ENCODE assay signal across 1 cellular context in genomic region chr9:93095205-93096130, GRCh38.
A peak's percentile ranks its signal among the peaks of the same experiment; 100 is the strongest.
TF ChIP-seq lines count a peak whose summit lies in the region.

No MANE protein-coding gene starts in this region.

TF ChIP-seq in K562, 482 proteins besides CTCF, POLR2A, EP300 and RAD21 (continued from another document and continues in another):
- TF ChIP-seq CEBPG (CRISPR knock-in tag; IDR thresholded peaks at IDR 0.05): no peak
- no peak for TF ChIP-seq CEBPG (tag; conservative IDR thresholded peaks at IDR 0.05 in 1 of 2, IDR thresholded peaks at IDR 0.05 in 1 of 2)
- TF ChIP-seq ZFX (CRISPR knock-in tag; IDR thresholded peaks at IDR 0.05): peak; percentile 98
- TF ChIP-seq MNT (conservative IDR thresholded peaks at IDR 0.05): peak; percentile 46 to 75; a peak in 3 of 4 replicates
- TF ChIP-seq CAMTA2 (CRISPR knock-in tag; conservative IDR thresholded peaks at IDR 0.05): 0 out of 2 replicates have a peak, but pooled peaks have one; percentile 19
- no peak for TF ChIP-seq SREBF1 (IDR thresholded peaks at IDR 0.05; ENCODE audit: borderline replicate concordance, low read depth, low read length)
- TF ChIP-seq ILF3 (IDR thresholded peaks at IDR 0.05; ENCODE audit: borderline replicate concordance): no peak
- 0 out of 2 replicates have a peak, but pooled peaks have one; percentile 29 for TF ChIP-seq PREB (CRISPR knock-in tag; IDR thresholded peaks at IDR 0.05)
- 0 out of 2 replicates have a peak, but pooled peaks have one; percentile 34 for TF ChIP-seq ZNF740 (CRISPR knock-in tag; IDR thresholded peaks at IDR 0.05)
- 0 out of 4 replicates have a peak, but pooled peaks of 1 of the 2 experiments have one; percentile 16 for TF ChIP-seq ZNF740 (tag; IDR thresholded peaks at IDR 0.05)
- no peak for TF ChIP-seq FOXP1 (CRISPR knock-in tag; IDR thresholded peaks at IDR 0.05)
- TF ChIP-seq RB1 (IDR thresholded peaks at IDR 0.05; ENCODE audit: low read depth): peak; percentile 87
- no peak for TF ChIP-seq NELFE (IDR thresholded peaks at IDR 0.05; ENCODE audit: insufficient read depth, insufficient read length)
- TF ChIP-seq ZBTB7A (IDR thresholded peaks at IDR 0.05; ENCODE audit: borderline replicate concordance, control insufficient read depth, low read depth, low read length): peak; percentile 84; the same call in 1 of the 2 replicates
- TF ChIP-seq ZBTB9 (CRISPR knock-in tag; IDR thresholded peaks at IDR 0.05): 0 out of 2 replicates have a peak, but pooled peaks have one; percentile 19
- TF ChIP-seq ILK (tag; IDR thresholded peaks at IDR 0.05; ENCODE audit: borderline replicate concordance, low read depth): no peak
- 0 out of 2 replicates have a peak, but pooled peaks have one; percentile 29 for TF ChIP-seq GATAD2A (IDR thresholded peaks at IDR 0.05)
- TF ChIP-seq POLR2AphosphoS2 (IDR thresholded peaks at IDR 0.05; ENCODE audit: low read length): no peak
- no peak for TF ChIP-seq TRIM25 (IDR thresholded peaks at IDR 0.05; ENCODE audit: borderline replicate concordance)
- TF ChIP-seq SMARCA5 (IDR thresholded peaks at IDR 0.05): no peak; the same call in 1 of the 2 replicates
- peak; percentile 99 for TF ChIP-seq ESRRA (IDR thresholded peaks at IDR 0.05; ENCODE audit: borderline replicate concordance, low read depth)
- peak; percentile 71 for TF ChIP-seq MYC (IDR thresholded peaks at IDR 0.05; ENCODE audit: low read depth, low read length)
- no peak for TF ChIP-seq MYC (CRISPR knock-in tag; IDR thresholded peaks at IDR 0.05; ENCODE audit: borderline replicate concordance, low read depth)
- TF ChIP-seq TBL1XR1 (IDR thresholded peaks at IDR 0.05; ENCODE audit: low read length in 2 of 2): 0 out of 4 replicates have a peak, but pooled peaks of 1 of the 2 experiments have one; percentile 45
- TF ChIP-seq HNRNPL (IDR thresholded peaks at IDR 0.05; ENCODE audit: low read depth, low read length): peak; percentile 97
- TF ChIP-seq TAF15 (IDR thresholded peaks at IDR 0.05; ENCODE audit: low read depth, low read length): no peak
- no peak for TF ChIP-seq TCF7L2 (IDR thresholded peaks at IDR 0.05; ENCODE audit: low read depth, low read length)
- TF ChIP-seq TFAP4 (CRISPR knock-in tag; IDR thresholded peaks at IDR 0.05; ENCODE audit: borderline replicate concordance): peak; percentile 53; the same call in 1 of the 2 replicates
- TF ChIP-seq DLX4 (CRISPR knock-in tag; IDR thresholded peaks at IDR 0.05): no peak
- no peak for TF ChIP-seq TCF3 (CRISPR knock-in tag; IDR thresholded peaks at IDR 0.05)
- TF ChIP-seq HDAC2 (IDR thresholded peaks at IDR 0.05): no peak
- peak; percentile 88 for TF ChIP-seq EGR1 (conservative IDR thresholded peaks at IDR 0.05)
- peak; percentile 69 for TF ChIP-seq SMAD4 (CRISPR knock-in tag; conservative IDR thresholded peaks at IDR 0.05)
- TF ChIP-seq JUN (IDR thresholded peaks at IDR 0.05; ENCODE audit: borderline replicate concordance, low read depth, low read length): peak; percentile 29; the same call in 1 of the 2 replicates
- TF ChIP-seq JUN (CRISPR knock-in tag; IDR thresholded peaks at IDR 0.05; ENCODE audit: borderline replicate concordance): no peak
- TF ChIP-seq ZFP1 (CRISPR knock-in tag; IDR thresholded peaks at IDR 0.05): peak; percentile 56; the same call in 1 of the 2 replicates
- TF ChIP-seq IFI16 (CRISPR knock-in tag; IDR thresholded peaks at IDR 0.05): no peak
- 0 out of 2 replicates have a peak, but pooled peaks have one; percentile 46 for TF ChIP-seq ATF6 (CRISPR knock-in tag; IDR thresholded peaks at IDR 0.05)
- no peak for TF ChIP-seq TAL1 (IDR thresholded peaks at IDR 0.05)
- no peak for TF ChIP-seq ZNF512 (tag; IDR thresholded peaks at IDR 0.05)
- peak; percentile 70 for TF ChIP-seq EP400 (IDR thresholded peaks at IDR 0.05)
- peak; percentile 63 for TF ChIP-seq TBP (optimal IDR thresholded peaks at IDR 0.05; ENCODE audit: low read depth, low read length)
- peak; percentile 71 for TF ChIP-seq HMGN3 (IDR thresholded peaks at IDR 0.05; ENCODE audit: borderline replicate concordance, extremely low read depth, insufficient read length, low read depth, low read length)
- TF ChIP-seq E2F8 (IDR thresholded peaks at IDR 0.05; ENCODE audit: low read depth, partially characterized antibody): no peak
- no peak for TF ChIP-seq ZKSCAN3 (CRISPR knock-in tag; IDR thresholded peaks at IDR 0.05)
- TF ChIP-seq BRF2 (IDR thresholded peaks at IDR 0.05; ENCODE audit: borderline replicate concordance, insufficient read depth, insufficient read length): no peak
